In the genomic region with DNA sequence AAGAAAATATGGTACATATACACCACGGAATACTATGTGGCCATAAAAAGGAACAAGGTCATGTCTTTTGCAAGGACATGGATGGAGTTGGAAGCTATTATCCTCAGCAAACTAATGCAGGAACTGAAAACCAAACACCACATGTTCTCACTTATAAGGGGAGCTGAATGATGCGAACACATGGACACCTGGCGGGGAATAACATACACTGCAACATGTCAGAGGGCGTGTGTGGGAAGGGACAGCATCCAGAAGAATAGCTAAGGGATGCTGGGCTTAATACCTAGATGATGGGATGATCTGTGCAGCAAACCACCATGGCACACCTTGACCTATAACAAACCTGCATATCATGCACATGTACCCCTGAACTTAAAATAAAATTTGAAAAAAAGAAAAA, we compare ENCODE assay signal across 19 cellular contexts. TPM values are rescaled to one million over a fixed set of nuclear protein-coding genes. Genes with fewer than 3 reads are reported as not detected.
A peak's percentile ranks its signal among the peaks of the same experiment; 100 is the strongest.
DNase-seq lines count a peak whose midpoint lies in the region; FAIRE-seq and TF ChIP-seq lines count a peak whose summit lies in the region.
"Had no signal": no experiment of that assay in that cellular context is flagged by ENCODE, and none has a peak within 500 bp of the region (broad histone marks: within the 10 kb centered on the region; RNA-seq: fewer than 3 reads in every experiment).

No MANE protein-coding gene starts in this region.

- no peaks in the 10 kb centered on the region for H4K20me1 ChIP-seq in Karpas-422 (ENCODE audit: insufficient read depth, low read depth, low read length)
- no peaks in the 10 kb centered on the region for H4K20me1 ChIP-seq in PC-9 (ENCODE audit: insufficient read depth)
- no peaks in the 10 kb centered on the region for H4K20me1 ChIP-seq in endothelial cell of umbilical vein (replicated peaks; ENCODE audit: control insufficient read depth, extremely low read depth, insufficient read depth, low read length)

- TF ChIP-seq CTCF in PC-9 (conservative IDR thresholded peaks at IDR 0.05) = peak; percentile 25; the same call in 1 of the 2 replicates
- TF ChIP-seq CTCF in endothelial cell of umbilical vein (IDR thresholded peaks at IDR 0.05; ENCODE audit: extremely low read depth in 1 of 2, insufficient read depth in 1 of 2, low read depth in 1 of 2, low read length in 2 of 2) = no peak

- CTCF ChIA-PET in PC-9 (lab: Charles Lee) = interaction anchor here (1.1 kb wide), 1 partner anchor 371 kb away, joined by 3 read pairs; no protein-coding TSS in a partner anchor
- CTCF ChIA-PET in endothelial cell of umbilical vein (lab: Charles Lee) = no interaction called here

- no peak for TF ChIP-seq POLR2A in endothelial cell of umbilical vein (IDR thresholded peaks at IDR 0.05; ENCODE audit: low read depth, low read length)
- no peak for TF ChIP-seq POLR2A in GM12891 (IDR thresholded peaks at IDR 0.05; ENCODE audit: low read depth, low read length)

- DNase-seq in NCI-H146 (lab: John Stamatoyannopoulos, UW) (peak; percentile 19), NCI-H146 treated with DMSO at 0.1 percent for 48 hours (lab: John Stamatoyannopoulos, UW; ENCODE audit: unreplicated experiment) (no peak), Karpas-422 (peak; percentile 47), PC-9 (no peak), endothelial cell of umbilical vein (ENCODE audit: low read depth, low spot score) (no peak), NCI-H128 (lab: John Stamatoyannopoulos, UW; ENCODE audit: unreplicated experiment) (no peak), GM12891 (ENCODE audit: insufficient read length, low spot score) (no peak), substantia nigra (lab: John Stamatoyannopoulos, UW) (no peak)
- DNase-seq: activated B cell treated with CpG ODN at 0.5 μM for 24 hours; activated naive CD4-positive, alpha-beta T cell treated with anti-CD3 and anti-CD28 coated beads, Interleukin-2, amount 50 U/mL, for 16 hours; DMS79; endodermal cell; left ventricle myocardium superior; naive thymus-derived CD4-positive, alpha-beta T cell; NCI-H1694 treated with DMSO at 0.1 percent for 48 hours; NK-92 treated with Interleukin-12 subunit alpha and Interleukin-12 subunit beta, amount 100 ng/mL, for 24 hours; stimulated activated CD8-positive, alpha-beta memory T cell treated with anti-CD3 and anti-CD28 coated beads, Interleukin-4, amount 100 ng/mL, for 48 hours had no signal

- no TSS peak for BruUV-seq in PC-9 (replicated peaks; lab: Mats Ljungman, UMichigan)
- BruUV-seq in endothelial cell of umbilical vein (replicated peaks; lab: Mats Ljungman, UMichigan) = no TSS peak

- no peaks in the 10 kb centered on the region for H3K27me3 ChIP-seq in Karpas-422 (ENCODE audit: low read length)
- H3K27me3 ChIP-seq in PC-9 (ENCODE audit: insufficient read depth, low read depth) = no peaks in the 10 kb centered on the region
- no peaks in the 10 kb centered on the region for H3K27me3 ChIP-seq in endothelial cell of umbilical vein (ENCODE audit: control insufficient read depth in 2 of 2, insufficient read depth in 2 of 2, low read length in 2 of 2)

- no peak overlapping the region for H2AFZ ChIP-seq in Karpas-422 (ENCODE audit: low read length)
- no peak overlapping the region for H2AFZ ChIP-seq in PC-9
- no peak overlapping the region for H2AFZ ChIP-seq in endothelial cell of umbilical vein (ENCODE audit: low read depth, low read length)

- H3K9me3 ChIP-seq in Karpas-422 (ENCODE audit: low read length) (peaks cover 2% of the 10 kb centered on the region; the same call in 1 of the 2 replicates), PC-9 (ENCODE audit: insufficient read depth, low read depth) (no peaks in the 10 kb centered on the region), endothelial cell of umbilical vein (replicated peaks; ENCODE audit: control insufficient read depth, insufficient read depth, low read length) (no peaks in the 10 kb centered on the region)

- intact Hi-C loops in PC-9 (cut with micrococcal nuclease; ENCODE audit: unreplicated experiment) (no loop called here), endothelial cell of umbilical vein (cut with micrococcal nuclease) (no loop called here)

- dilution Hi-C loops in endothelial cell of umbilical vein (cut with MboI; ENCODE audit: extremely low pct_ligation_motif_present, low sequenced_read_pairs) = no loop called here

- H3K4me2 ChIP-seq in Karpas-422 (ENCODE audit: low read depth, low read length, poor library complexity, severe bottlenecking) (no peak overlapping the region), PC-9 (no peak overlapping the region), endothelial cell of umbilical vein (ENCODE audit: insufficient read depth, low read length) (no peak overlapping the region)

- H3K4me3 ChIP-seq in Karpas-422 (ENCODE audit: low read length) = no peak overlapping the region
- no peak overlapping the region for H3K4me3 ChIP-seq in PC-9
- H3K4me3 ChIP-seq in endothelial cell of umbilical vein (replicated peaks in 1 of 3; ENCODE audit: insufficient read depth in 1 of 3, low read depth in 1 of 3, low read length in 3 of 3) = no peak overlapping the region
- H3K4me3 ChIP-seq: K562 had no signal

- no peaks in the 10 kb centered on the region for H3K36me3 ChIP-seq in Karpas-422 (ENCODE audit: insufficient read depth, low read length)
- no peaks in the 10 kb centered on the region for H3K36me3 ChIP-seq in PC-9 (ENCODE audit: low read depth)
- H3K36me3 ChIP-seq in endothelial cell of umbilical vein (ENCODE audit: control insufficient read depth in 2 of 2, extremely low read depth in 1 of 2, insufficient read depth in 2 of 2, low read length in 2 of 2) = no peaks in the 10 kb centered on the region

- no peaks in the 10 kb centered on the region for H3K9me1 ChIP-seq in endothelial cell of umbilical vein (replicated peaks; ENCODE audit: control insufficient read depth, extremely low read depth, insufficient read depth, low read length)

- H3K9ac ChIP-seq in Karpas-422 (ENCODE audit: low read length) (no peak overlapping the region), endothelial cell of umbilical vein (replicated peaks; ENCODE audit: extremely low read depth, insufficient read depth, low read length) (no peak overlapping the region)

- no peaks in the 10 kb centered on the region for H3K4me1 ChIP-seq in Karpas-422 (ENCODE audit: low read length)
- no peaks in the 10 kb centered on the region for H3K4me1 ChIP-seq in PC-9 (replicated peaks; ENCODE audit: insufficient read depth)
- H3K4me1 ChIP-seq in endothelial cell of umbilical vein (ENCODE audit: control insufficient read depth, extremely low read depth, insufficient read depth, low read length) = no peaks in the 10 kb centered on the region

- POLR2A ChIA-PET in PC-9 (lab: Charles Lee; ENCODE audit: unreplicated experiment) (no interaction called here), endothelial cell of umbilical vein (lab: Charles Lee) (no interaction called here)

- no peaks in the 10 kb centered on the region for H3K9me2 ChIP-seq in Karpas-422 (replicated peaks; ENCODE audit: insufficient read depth, low read length)
- H3K9me2 ChIP-seq in PC-9 (ENCODE audit: insufficient read depth) = no peaks in the 10 kb centered on the region

- H3F3A ChIP-seq in PC-9 (ENCODE audit: insufficient read depth, low read depth) = no peaks in the 10 kb centered on the region

- FAIRE-seq in endothelial cell of umbilical vein (lab: Jason Lieb, UNC) = peak; percentile 24
- FAIRE-seq in GM12891 (lab: Jason Lieb, UNC) = no peak
- FAIRE-seq: islet of Langerhans, K562 had no signal

- no peaks in the 10 kb centered on the region for H3K79me2 ChIP-seq in Karpas-422 (ENCODE audit: low read length)
- no peaks in the 10 kb centered on the region for H3K79me2 ChIP-seq in PC-9 (ENCODE audit: low read depth)
- H3K79me2 ChIP-seq in endothelial cell of umbilical vein (ENCODE audit: control insufficient read depth, insufficient read depth, low read length) = no peaks in the 10 kb centered on the region

- H3K27ac ChIP-seq in Karpas-422 (ENCODE audit: low read length) (no peak overlapping the region), PC-9 (no peak overlapping the region), endothelial cell of umbilical vein (ENCODE audit: insufficient read depth, low read depth, low read length) (no peak overlapping the region), substantia nigra (ENCODE audit: low read depth, low read length, poor library complexity, severe bottlenecking) (no peak overlapping the region)

TF ChIP-seq in endothelial cell of umbilical vein, 7 proteins besides CTCF, POLR2A, EP300 and RAD21 (continues in another document):
- TF ChIP-seq POLR2AphosphoS5 (IDR thresholded peaks at IDR 0.05; ENCODE audit: insufficient read depth, low read depth, low read length) = no peak
- TF ChIP-seq FOS (IDR thresholded peaks at IDR 0.05; ENCODE audit: borderline replicate concordance, insufficient read depth, low read length) = no peak
- TF ChIP-seq EZH2 (IDR thresholded peaks at IDR 0.05; ENCODE audit: borderline replicate concordance, low read depth, low read length, severe bottlenecking) = no peak
- TF ChIP-seq JUN (IDR thresholded peaks at IDR 0.05; ENCODE audit: borderline replicate concordance, insufficient read depth, insufficient read length, low read depth) = no peak
- no peak for TF ChIP-seq GATA2 (IDR thresholded peaks at IDR 0.05; ENCODE audit: insufficient read depth, insufficient read length, low read depth, low read length)
- TF ChIP-seq MYC (IDR thresholded peaks at IDR 0.05; ENCODE audit: low read depth, low read length) = no peak

TF ChIP-seq in GM12891, 5 proteins besides CTCF, POLR2A, EP300 and RAD21:
- TF ChIP-seq POU2F2 (IDR thresholded peaks at IDR 0.05; ENCODE audit: low read depth, low read length) (no peak), SPI1 (IDR thresholded peaks at IDR 0.05; ENCODE audit: low read depth, low read length) (no peak), PAX5 (IDR thresholded peaks at IDR 0.05; ENCODE audit: insufficient read depth, low read length, severe bottlenecking) (no peak), POLR2AphosphoS5 (IDR thresholded peaks at IDR 0.05; ENCODE audit: low read depth, low read length) (no peak), TAF1 (IDR thresholded peaks at IDR 0.05; ENCODE audit: low read depth, low read length) (no peak)

RNA-seq across cellular contexts. Expression of gene CNKSR2, which starts 19.5 kb away (rescaled TPM):
- not detected in 2 replicates for total RNA-seq in Karpas-422 (2014; rRNA removed; shearing (Covaris generic); ENCODE audit: low replicate concordance)
- total RNA-seq in PC-9 (2021) (0.58 and 1.5 TPM in 2 replicates), endothelial cell of umbilical vein (0.13 and 0.48 TPM in 2 replicates)
- not detected in 2 replicates for polyA plus RNA-seq in endothelial cell of umbilical vein
- 0.03 TPM in 1 of 2 replicates, not detected in the other for polyA plus RNA-seq in endothelial cell of umbilical vein (2011; cell fraction: cytosol; rRNA removed)
- polyA plus RNA-seq in endothelial cell of umbilical vein (2011; cell fraction: nucleus; rRNA removed) = 0.06 and 0.16 TPM in 2 replicates
- polyA plus RNA-seq in endothelial cell of umbilical vein (2012) = not detected in 2 replicates
- polyA minus RNA-seq in endothelial cell of umbilical vein = not detected in 2 replicates
- polyA minus RNA-seq in endothelial cell of umbilical vein (2011; cell fraction: cytosol; rRNA and poly(A)+ RNA removed) = not detected
- 0.10 and 0.19 TPM in 2 replicates for polyA minus RNA-seq in endothelial cell of umbilical vein (2011; cell fraction: nucleus; rRNA and poly(A)+ RNA removed)
- 0.36 TPM for polyA plus RNA-seq in GM12891 (2012; ENCODE audit: low read depth, missing spikeins)
- total RNA-seq: K562 had no signal
- polyA plus RNA-seq: K562 had no signal

Comparison
In these comparisons a context has a peak if more than half of its experiments do, and no peak if none do; other contexts are left out.
1. DNase-seq: peak in NCI-H146 (single experiment) and Karpas-422 (single experiment); none in NCI-H146 treated with DMSO at 0.1 percent for 48 hours (single experiment), PC-9 (0 of 2), endothelial cell of umbilical vein (single experiment), NCI-H128 (single experiment), GM12891 (single experiment) and substantia nigra (0 of 49).